In genomic region chr7:74242122-74242443, GRCh38 we compare ENCODE assay signal across 18 cellular contexts.
"Had no signal": no experiment of that assay in that cellular context is flagged by ENCODE, and none has a peak within 500 bp of the region (broad histone marks: within the 10 kb centered on the region; RNA-seq: fewer than 3 reads in every experiment).

No MANE protein-coding gene starts in this region.

- H3K27me3 Mint-ChIP-seq: activated CD4-positive, alpha-beta T cell treated with anti-CD3 and anti-CD28 coated beads, Interleukin-2, amount 10 ng/mL, durations not matched to agents 24 days and 14 days; activated CD8-positive, alpha-beta T cell treated with anti-CD3 and anti-CD28 coated beads for 36 hours; activated T-cell treated with anti-CD3 and anti-CD28 coated beads, Interleukin-2, amount 50 U/mL, for 24 hours; progenitor cell of endocrine pancreas; stimulated activated naive CD8-positive, alpha-beta T cell treated with anti-CD3 and anti-CD28 coated beads, Interleukin-15, amount 100 ng/mL, for 72 hours had no signal

- H3K4me3 ChIP-seq: gastroesophageal sphincter, heart right ventricle, left lung, suprapubic skin, transverse colon, uterus had no signal

- H3K27ac Mint-ChIP-seq: activated CD4-positive, alpha-beta T cell treated with anti-CD3 and anti-CD28 coated beads, Interleukin-2, amount 10 ng/mL, durations not matched to agents 24 days and 14 days; activated CD8-positive, alpha-beta T cell treated with anti-CD3 and anti-CD28 coated beads for 36 hours; activated T-cell treated with anti-CD3 and anti-CD28 coated beads, Interleukin-2, amount 50 U/mL, for 24 hours; activated T-helper 2 cell treated with anti-CD3 and anti-CD28 coated beads, Interferon-gamma antibody, Interleukin-2, Interleukin-4, amounts not matched to agents 10 μg/mL and 5 μg/mL and 100 μg/mL, durations not matched to agents 14 hours and 24 hours and 36 hours; progenitor cell of endocrine pancreas; stimulated activated naive CD8-positive, alpha-beta T cell treated with anti-CD3 and anti-CD28 coated beads, Interleukin-15, amount 100 ng/mL, for 72 hours had no signal

- H3K4me1 ChIP-seq: gastroesophageal sphincter, suprapubic skin, transverse colon, uterus had no signal

- H3K4me1 Mint-ChIP-seq: neural crest cell had no signal

- H3K36me3 ChIP-seq: uterus had no signal

- H3K27ac ChIP-seq: gastroesophageal sphincter, suprapubic skin, uterus had no signal

- H3K9me3 Mint-ChIP-seq: activated CD4-positive, alpha-beta T cell treated with anti-CD3 and anti-CD28 coated beads, Interleukin-2, amount 10 ng/mL, durations not matched to agents 24 days and 14 days; activated CD8-positive, alpha-beta T cell treated with anti-CD3 and anti-CD28 coated beads for 36 hours; activated T-cell treated with anti-CD3 and anti-CD28 coated beads, Interleukin-2, amount 50 U/mL, for 24 hours; activated T-helper 2 cell treated with anti-CD3 and anti-CD28 coated beads, Interferon-gamma antibody, Interleukin-2, Interleukin-4, amounts not matched to agents 10 μg/mL and 5 μg/mL and 100 μg/mL, durations not matched to agents 14 hours and 24 hours and 36 hours; neural crest cell; stimulated activated naive CD8-positive, alpha-beta T cell treated with anti-CD3 and anti-CD28 coated beads, Interleukin-15, amount 100 ng/mL, for 72 hours had no signal

- H3K4me3 Mint-ChIP-seq: activated CD4-positive, alpha-beta T cell treated with anti-CD3 and anti-CD28 coated beads, Interleukin-2, amount 10 ng/mL, durations not matched to agents 24 days and 14 days; activated CD8-positive, alpha-beta T cell treated with anti-CD3 and anti-CD28 coated beads for 36 hours; activated T-cell treated with anti-CD3 and anti-CD28 coated beads, Interleukin-2, amount 50 U/mL, for 24 hours; neural crest cell; stimulated activated naive CD8-positive, alpha-beta T cell treated with anti-CD3 and anti-CD28 coated beads, Interleukin-15, amount 100 ng/mL, for 72 hours had no signal

- DNase-seq: activated CD4-positive, alpha-beta T cell treated with anti-CD3 and anti-CD28 coated beads, Interleukin-2, amount 10 ng/mL, durations not matched to agents 24 days and 14 days; activated CD8-positive, alpha-beta T cell treated with anti-CD3 and anti-CD28 coated beads for 36 hours; activated naive CD4-positive, alpha-beta T cell treated with Interleukin-2 at 50 U/mL for 16 hours; activated T-cell treated with anti-CD3 and anti-CD28 coated beads, Interleukin-2, amount 50 U/mL, for 24 hours; cerebellar nuclear complex; cortex of kidney; effector CD4-positive, alpha-beta T cell; left lung; stimulated activated naive CD8-positive, alpha-beta T cell treated with anti-CD3 and anti-CD28 coated beads, Interleukin-15, amount 100 ng/mL, for 72 hours; T-helper 9 cell; transverse colon; uterus had no signal

- H3K27me3 ChIP-seq: gastroesophageal sphincter, heart right ventricle, left lung, suprapubic skin, transverse colon, uterus had no signal

- ATAC-seq: activated CD8-positive, alpha-beta T cell treated with anti-CD3 and anti-CD28 coated beads for 36 hours; gastroesophageal sphincter; stimulated activated naive CD8-positive, alpha-beta T cell treated with anti-CD3 and anti-CD28 coated beads, Interleukin-15, amount 100 ng/mL, for 72 hours had no signal

- H3K9me3 ChIP-seq: gastroesophageal sphincter, heart right ventricle, left lung, suprapubic skin, transverse colon, uterus had no signal
